Comparison of ENCODE assay signal across 15 cellular contexts in the genomic region with DNA sequence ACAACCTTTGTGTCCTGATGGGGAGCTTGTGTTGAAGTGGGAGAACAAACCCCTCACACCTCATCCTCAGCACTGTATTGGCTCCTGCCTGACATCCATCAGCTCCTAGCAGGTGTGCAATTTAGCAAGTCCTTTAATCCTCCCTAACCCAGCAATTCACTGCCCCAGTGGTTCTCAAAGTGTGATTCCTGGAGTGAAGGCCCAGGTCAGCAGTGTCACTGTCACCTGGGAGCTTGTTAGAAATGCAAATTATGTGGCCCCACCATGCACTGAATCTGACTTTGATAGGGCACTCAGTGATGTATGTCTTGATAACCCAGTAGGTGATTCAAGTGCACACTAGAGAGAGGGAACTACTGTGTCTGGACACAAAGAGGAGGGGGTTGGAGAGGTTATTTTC.
DNase-seq lines count a peak whose midpoint lies in the region; ATAC-seq and TF ChIP-seq lines count a peak whose summit lies in the region.
"Had no signal": no experiment of that assay in that cellular context is flagged by ENCODE, and none has a peak within 500 bp of the region (broad histone marks: within the 10 kb centered on the region; RNA-seq: fewer than 3 reads in every experiment).

No MANE protein-coding gene starts in this region.

- peak overlapping the region in 1 of 2 donors; percentile 75 for H3K9ac ChIP-seq in liver (ENCODE audit: low read depth in 1 of 2, low read length in 2 of 2)
- H3K9ac ChIP-seq: parathyroid adenoma had no signal

- TF ChIP-seq RAD21 in liver (IDR thresholded peaks at IDR 0.05) = no peak

- peak overlapping the region; percentile 27 to 77 (median 49) for H3K27ac ChIP-seq in Peyer's patch
- peak overlapping the region; percentile 86 to 90 for H3K27ac ChIP-seq in liver (ENCODE audit: low read depth in 1 of 2, low read length in 2 of 2)
- H3K27ac ChIP-seq in thoracic aorta = peak overlapping the region; percentile 69 to 88
- H3K27ac ChIP-seq: WERI-Rb-1 had no signal

- H3K4me3 ChIP-seq in Peyer's patch (no peak overlapping the region), liver (ENCODE audit: low read depth in 1 of 3, low read length in 3 of 3) (no peak overlapping the region), thoracic aorta (no peak overlapping the region)
- H3K4me3 ChIP-seq: GM12878 had no signal

- TF ChIP-seq CTCF in Peyer's patch (IDR thresholded peaks at IDR 0.05) (no peak), liver (IDR thresholded peaks at IDR 0.05; ENCODE audit: low read depth, low read length, missing input control) (no peak), thoracic aorta (IDR thresholded peaks at IDR 0.05) (no peak)

- DNase-seq in NCI-H1417 (lab: John Stamatoyannopoulos, UW) (peak; percentile 29 to 82 (median 54)), NCI-H1417 treated with DMSO at 0.1 percent for 48 hours (lab: John Stamatoyannopoulos, UW) (no peak), Peyer's patch (no peak), thoracic aorta (ENCODE audit: low spot score) (no peak), OCI-M1 (lab: John Stamatoyannopoulos, UW) (no peak), SIG-M5 (lab: John Stamatoyannopoulos, UW) (no peak), ecto neural progenitor cell (ENCODE audit: low spot score) (no peak)
- DNase-seq: activated naive CD4-positive, alpha-beta T cell treated with anti-CD3 and anti-CD28 coated beads for 36 hours; CD4-positive, alpha-beta T cell; foreskin melanocyte; NCI-H2171; WERI-Rb-1 had no signal

- H3K27me3 ChIP-seq in Peyer's patch (no peaks in the 10 kb centered on the region), liver (ENCODE audit: control insufficient read depth in 4 of 4, insufficient read depth in 4 of 4, low read length in 3 of 4) (no peaks in the 10 kb centered on the region), thoracic aorta (replicated peaks; ENCODE audit: insufficient read depth) (no peaks in the 10 kb centered on the region)

- peaks cover 0 to 9% (median 6%) of the 10 kb centered on the region in 4 donors for H3K4me1 ChIP-seq in Peyer's patch
- H3K4me1 ChIP-seq in liver (ENCODE audit: control insufficient read depth in 4 of 4, insufficient read depth in 4 of 4, low read length in 3 of 4) = peaks cover 7 to 48% (median 33%) of the 10 kb centered on the region in 4 donors
- peaks cover 28 to 38% of the 10 kb centered on the region in 2 donors for H3K4me1 ChIP-seq in thoracic aorta (ENCODE audit: control insufficient read depth in 1 of 2, low read depth in 2 of 2)

- no peak for TF ChIP-seq POLR2A in Peyer's patch (IDR thresholded peaks at IDR 0.05)

- H3K9me3 ChIP-seq in Peyer's patch (no peaks in the 10 kb centered on the region), liver (ENCODE audit: control insufficient read depth in 4 of 4, low read length in 3 of 4) (no peaks in the 10 kb centered on the region), thoracic aorta (no peaks in the 10 kb centered on the region)

- ATAC-seq in thoracic aorta (ENCODE audit: insufficient number of reproducible peaks, low FRiP score, low read depth) = no peak
- ATAC-seq: GM12878 had no signal

- no peaks in the 10 kb centered on the region for H3K36me3 ChIP-seq in Peyer's patch
- H3K36me3 ChIP-seq in liver (ENCODE audit: control insufficient read depth in 4 of 4, insufficient read depth in 3 of 4, low read depth in 1 of 4, low read length in 3 of 4) = no peaks in the 10 kb centered on the region
- no peaks in the 10 kb centered on the region for H3K36me3 ChIP-seq in thoracic aorta
- H3K36me3 ChIP-seq: WERI-Rb-1 had no signal

TF ChIP-seq in liver, 16 proteins besides CTCF, POLR2A, EP300 and RAD21:
- TF ChIP-seq HNF4A (conservative IDR thresholded peaks at IDR 0.05) (no peak), RXRA (IDR thresholded peaks at IDR 0.05) (no peak), GABPA (IDR thresholded peaks at IDR 0.05 in 1 of 2, conservative IDR thresholded peaks at IDR 0.05 in 1 of 2) (no peak), TAF1 (conservative IDR thresholded peaks at IDR 0.05) (no peak), NR2F2 (IDR thresholded peaks at IDR 0.05) (no peak), FOXA1 (IDR thresholded peaks at IDR 0.05) (no peak), FOXA2 (IDR thresholded peaks at IDR 0.05) (no peak), SP1 (IDR thresholded peaks at IDR 0.05) (no peak), YY1 (IDR thresholded peaks at IDR 0.05) (no peak), JUND (IDR thresholded peaks at IDR 0.05) (no peak), EGR1 (IDR thresholded peaks at IDR 0.05; ENCODE audit: low read depth in 2 of 2) (no peak), HNF4G (IDR thresholded peaks at IDR 0.05) (no peak)
- TF ChIP-seq, protein P1, sequence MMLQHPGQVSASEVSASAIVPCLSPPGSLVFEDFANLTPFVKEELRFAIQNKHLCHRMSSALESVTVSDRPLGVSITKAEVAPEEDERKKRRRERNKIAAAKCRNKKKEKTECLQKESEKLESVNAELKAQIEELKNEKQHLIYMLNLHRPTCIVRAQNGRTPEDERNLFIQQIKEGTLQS (IDR thresholded peaks at IDR 0.05) = no peak
- TF ChIP-seq, protein P2, sequence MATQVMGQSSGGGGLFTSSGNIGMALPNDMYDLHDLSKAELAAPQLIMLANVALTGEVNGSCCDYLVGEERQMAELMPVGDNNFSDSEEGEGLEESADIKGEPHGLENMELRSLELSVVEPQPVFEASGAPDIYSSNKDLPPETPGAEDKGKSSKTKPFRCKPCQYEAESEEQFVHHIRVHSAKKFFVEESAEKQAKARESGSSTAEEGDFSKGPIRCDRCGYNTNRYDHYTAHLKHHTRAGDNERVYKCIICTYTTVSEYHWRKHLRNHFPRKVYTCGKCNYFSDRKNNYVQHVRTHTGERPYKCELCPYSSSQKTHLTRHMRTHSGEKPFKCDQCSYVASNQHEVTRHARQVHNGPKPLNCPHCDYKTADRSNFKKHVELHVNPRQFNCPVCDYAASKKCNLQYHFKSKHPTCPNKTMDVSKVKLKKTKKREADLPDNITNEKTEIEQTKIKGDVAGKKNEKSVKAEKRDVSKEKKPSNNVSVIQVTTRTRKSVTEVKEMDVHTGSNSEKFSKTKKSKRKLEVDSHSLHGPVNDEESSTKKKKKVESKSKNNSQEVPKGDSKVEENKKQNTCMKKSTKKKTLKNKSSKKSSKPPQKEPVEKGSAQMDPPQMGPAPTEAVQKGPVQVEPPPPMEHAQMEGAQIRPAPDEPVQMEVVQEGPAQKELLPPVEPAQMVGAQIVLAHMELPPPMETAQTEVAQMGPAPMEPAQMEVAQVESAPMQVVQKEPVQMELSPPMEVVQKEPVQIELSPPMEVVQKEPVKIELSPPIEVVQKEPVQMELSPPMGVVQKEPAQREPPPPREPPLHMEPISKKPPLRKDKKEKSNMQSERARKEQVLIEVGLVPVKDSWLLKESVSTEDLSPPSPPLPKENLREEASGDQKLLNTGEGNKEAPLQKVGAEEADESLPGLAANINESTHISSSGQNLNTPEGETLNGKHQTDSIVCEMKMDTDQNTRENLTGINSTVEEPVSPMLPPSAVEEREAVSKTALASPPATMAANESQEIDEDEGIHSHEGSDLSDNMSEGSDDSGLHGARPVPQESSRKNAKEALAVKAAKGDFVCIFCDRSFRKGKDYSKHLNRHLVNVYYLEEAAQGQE (IDR thresholded peaks at IDR 0.05) = no peak
- TF ChIP-seq, protein P3, sequence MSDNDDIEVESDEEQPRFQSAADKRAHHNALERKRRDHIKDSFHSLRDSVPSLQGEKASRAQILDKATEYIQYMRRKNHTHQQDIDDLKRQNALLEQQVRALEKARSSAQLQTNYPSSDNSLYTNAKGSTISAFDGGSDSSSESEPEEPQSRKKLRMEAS (IDR thresholded peaks at IDR 0.05) = no peak
- TF ChIP-seq, protein P4, sequence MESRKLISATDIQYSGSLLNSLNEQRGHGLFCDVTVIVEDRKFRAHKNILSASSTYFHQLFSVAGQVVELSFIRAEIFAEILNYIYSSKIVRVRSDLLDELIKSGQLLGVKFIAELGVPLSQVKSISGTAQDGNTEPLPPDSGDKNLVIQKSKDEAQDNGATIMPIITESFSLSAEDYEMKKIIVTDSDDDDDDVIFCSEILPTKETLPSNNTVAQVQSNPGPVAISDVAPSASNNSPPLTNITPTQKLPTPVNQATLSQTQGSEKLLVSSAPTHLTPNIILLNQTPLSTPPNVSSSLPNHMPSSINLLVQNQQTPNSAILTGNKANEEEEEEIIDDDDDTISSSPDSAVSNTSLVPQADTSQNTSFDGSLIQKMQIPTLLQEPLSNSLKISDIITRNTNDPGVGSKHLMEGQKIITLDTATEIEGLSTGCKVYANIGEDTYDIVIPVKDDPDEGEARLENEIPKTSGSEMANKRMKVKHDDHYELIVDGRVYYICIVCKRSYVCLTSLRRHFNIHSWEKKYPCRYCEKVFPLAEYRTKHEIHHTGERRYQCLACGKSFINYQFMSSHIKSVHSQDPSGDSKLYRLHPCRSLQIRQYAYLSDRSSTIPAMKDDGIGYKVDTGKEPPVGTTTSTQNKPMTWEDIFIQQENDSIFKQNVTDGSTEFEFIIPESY (IDR thresholded peaks at IDR 0.05) = no peak

Comparison
In these comparisons a context has a peak if more than half of its experiments do, and no peak if none do; other contexts are left out.
1. DNase-seq: peak in NCI-H1417 (3 of 3); none in NCI-H1417 treated with DMSO at 0.1 percent for 48 hours (single experiment), Peyer's patch (0 of 3), thoracic aorta (single experiment), OCI-M1 (single experiment), SIG-M5 (single experiment) and ecto neural progenitor cell (single experiment).
2. Peak in every context shown above with its lines, with median percentiles within 50 percentile points of each other: H3K27ac ChIP-seq.